Comparison of ENCODE assay signal across 10 cellular contexts in genomic region chr6:105835373-105835772, GRCh38.
DNase-seq lines count a peak whose midpoint lies in the region; ATAC-seq and TF ChIP-seq lines count a peak whose summit lies in the region.
"Had no signal": no experiment of that assay in that cellular context is flagged by ENCODE, and none has a peak within 500 bp of the region (broad histone marks: within the 10 kb centered on the region; RNA-seq: fewer than 3 reads in every experiment).

No MANE protein-coding gene starts in this region.

- no peak overlapping the region for H3K4me3 ChIP-seq in body of pancreas
- H3K4me3 ChIP-seq: lung had no signal

- no peak overlapping the region for H3K27ac Mint-ChIP-seq in effector memory CD8-positive, alpha-beta T cell
- H3K27ac Mint-ChIP-seq in activated T-helper 2 cell treated with anti-CD3 and anti-CD28 coated beads, Interferon-gamma antibody, Interleukin-2, Interleukin-4, amounts not matched to agents 10 μg/mL and 5 μg/mL and 100 μg/mL, durations not matched to agents 14 hours and 24 hours and 36 hours, result no peak overlapping the region
- H3K27ac Mint-ChIP-seq: CD4-positive, alpha-beta T cell had no signal

- H3K9me3 ChIP-seq in body of pancreas, result no peaks in the 10 kb centered on the region

- no peaks in the 10 kb centered on the region for H3K9me3 Mint-ChIP-seq in effector memory CD8-positive, alpha-beta T cell
- no peaks in the 10 kb centered on the region for H3K9me3 Mint-ChIP-seq in activated T-helper 2 cell treated with anti-CD3 and anti-CD28 coated beads, Interferon-gamma antibody, Interleukin-2, Interleukin-4, amounts not matched to agents 10 μg/mL and 5 μg/mL and 100 μg/mL, durations not matched to agents 14 hours and 24 hours and 36 hours
- H3K9me3 Mint-ChIP-seq: CD4-positive, alpha-beta T cell had no signal

- WGBS in body of pancreas, 2 donors, result 62% methylated on average over 6 of the region's 6 CpGs

- TF ChIP-seq POLR2A in body of pancreas (IDR thresholded peaks at IDR 0.05), result no peak

- TF ChIP-seq CTCF in body of pancreas (IDR thresholded peaks at IDR 0.05), result no peak

- no peaks in the 10 kb centered on the region for H3K4me1 ChIP-seq in body of pancreas

- no peaks in the 10 kb centered on the region for H3K27me3 ChIP-seq in body of pancreas

- no peaks in the 10 kb centered on the region for H3K4me1 Mint-ChIP-seq in effector memory CD8-positive, alpha-beta T cell (ENCODE audit: low read depth in 2 of 2)
- peaks cover 17% of the 10 kb centered on the region for H3K4me1 Mint-ChIP-seq in activated T-helper 2 cell treated with anti-CD3 and anti-CD28 coated beads, Interferon-gamma antibody, Interleukin-2, Interleukin-4, amounts not matched to agents 10 μg/mL and 5 μg/mL and 100 μg/mL, durations not matched to agents 14 hours and 24 hours and 36 hours (ENCODE audit: low read depth)

- peak; percentile 35 for ATAC-seq in effector memory CD8-positive, alpha-beta T cell (replicated peaks)
- ATAC-seq in GM21360 (IDR thresholded peaks at IDR 0.05; ENCODE audit: unreplicated experiment) (no peak), body of pancreas (no peak)

- no peaks in the 10 kb centered on the region for H3K36me3 ChIP-seq in body of pancreas (replicated peaks in 1 of 2; ENCODE audit: insufficient read depth in 1 of 2, low read depth in 2 of 2)

- no peaks in the 10 kb centered on the region for H3K36me3 Mint-ChIP-seq in effector memory CD8-positive, alpha-beta T cell (ENCODE audit: insufficient read depth)
- H3K36me3 Mint-ChIP-seq in activated T-helper 2 cell treated with anti-CD3 and anti-CD28 coated beads, Interferon-gamma antibody, Interleukin-2, Interleukin-4, amounts not matched to agents 10 μg/mL and 5 μg/mL and 100 μg/mL, durations not matched to agents 14 hours and 24 hours and 36 hours (ENCODE audit: low read depth), result no peaks in the 10 kb centered on the region

- no peak overlapping the region for H3K4me3 Mint-ChIP-seq in effector memory CD8-positive, alpha-beta T cell
- no peak overlapping the region for H3K4me3 Mint-ChIP-seq in activated T-helper 2 cell treated with anti-CD3 and anti-CD28 coated beads, Interferon-gamma antibody, Interleukin-2, Interleukin-4, amounts not matched to agents 10 μg/mL and 5 μg/mL and 100 μg/mL, durations not matched to agents 14 hours and 24 hours and 36 hours (ENCODE audit: low read depth)
- H3K4me3 Mint-ChIP-seq: CD4-positive, alpha-beta T cell had no signal

- no peaks in the 10 kb centered on the region for H3K27me3 Mint-ChIP-seq in effector memory CD8-positive, alpha-beta T cell
- H3K27me3 Mint-ChIP-seq in activated T-helper 2 cell treated with anti-CD3 and anti-CD28 coated beads, Interferon-gamma antibody, Interleukin-2, Interleukin-4, amounts not matched to agents 10 μg/mL and 5 μg/mL and 100 μg/mL, durations not matched to agents 14 hours and 24 hours and 36 hours (ENCODE audit: low read depth), result no peaks in the 10 kb centered on the region
- H3K27me3 Mint-ChIP-seq: CD4-positive, alpha-beta T cell had no signal

- DNase-seq in NCI-H748 (lab: John Stamatoyannopoulos, UW; ENCODE audit: unreplicated experiment) (peak; percentile 74), NCI-H748 treated with DMSO at 0.1 percent for 48 hours (lab: John Stamatoyannopoulos, UW) (no peak), NCI-H1105 (lab: John Stamatoyannopoulos, UW) (peak; percentile 11), pons (ENCODE audit: low spot score) (peak; percentile 50), body of pancreas (no peak)
- peak in 2 of 3 experiments; percentile 4 to 7 for DNase-seq in effector memory CD8-positive, alpha-beta T cell
- DNase-seq in activated T-helper 2 cell treated with anti-CD3 and anti-CD28 coated beads, Interferon-gamma antibody, Interleukin-2, Interleukin-4, amounts not matched to agents 10 μg/mL and 5 μg/mL and 100 μg/mL, durations not matched to agents 14 hours and 24 hours and 36 hours (ENCODE audit: low spot score), result no peak

- intact Hi-C loops in body of pancreas (cut with DNase I), result no loop called here
- intact Hi-C loops in activated T-helper 2 cell treated with anti-CD3 and anti-CD28 coated beads, Interferon-gamma antibody, Interleukin-2, Interleukin-4, amounts not matched to agents 10 μg/mL and 5 μg/mL and 100 μg/mL, durations not matched to agents 14 hours and 24 hours and 36 hours (cut with micrococcal nuclease), result no loop called here

- H3K27ac ChIP-seq in body of pancreas, result no peak overlapping the region

Comparison
In these comparisons a context has a peak if more than half of its experiments do, and no peak if none do; other contexts are left out.
1. DNase-seq: peak in NCI-H748 (single experiment), NCI-H1105 (single experiment), effector memory CD8-positive, alpha-beta T cell (2 of 3) and pons (single experiment); none in NCI-H748 treated with DMSO at 0.1 percent for 48 hours (single experiment), body of pancreas (0 of 4) and activated T-helper 2 cell treated with anti-CD3 and anti-CD28 coated beads, Interferon-gamma antibody, Interleukin-2, Interleukin-4, amounts not matched to agents 10 μg/mL and 5 μg/mL and 100 μg/mL, durations not matched to agents 14 hours and 24 hours and 36 hours (single experiment).